11 cellular contexts compared by ENCODE assay signal in the genomic region with DNA sequence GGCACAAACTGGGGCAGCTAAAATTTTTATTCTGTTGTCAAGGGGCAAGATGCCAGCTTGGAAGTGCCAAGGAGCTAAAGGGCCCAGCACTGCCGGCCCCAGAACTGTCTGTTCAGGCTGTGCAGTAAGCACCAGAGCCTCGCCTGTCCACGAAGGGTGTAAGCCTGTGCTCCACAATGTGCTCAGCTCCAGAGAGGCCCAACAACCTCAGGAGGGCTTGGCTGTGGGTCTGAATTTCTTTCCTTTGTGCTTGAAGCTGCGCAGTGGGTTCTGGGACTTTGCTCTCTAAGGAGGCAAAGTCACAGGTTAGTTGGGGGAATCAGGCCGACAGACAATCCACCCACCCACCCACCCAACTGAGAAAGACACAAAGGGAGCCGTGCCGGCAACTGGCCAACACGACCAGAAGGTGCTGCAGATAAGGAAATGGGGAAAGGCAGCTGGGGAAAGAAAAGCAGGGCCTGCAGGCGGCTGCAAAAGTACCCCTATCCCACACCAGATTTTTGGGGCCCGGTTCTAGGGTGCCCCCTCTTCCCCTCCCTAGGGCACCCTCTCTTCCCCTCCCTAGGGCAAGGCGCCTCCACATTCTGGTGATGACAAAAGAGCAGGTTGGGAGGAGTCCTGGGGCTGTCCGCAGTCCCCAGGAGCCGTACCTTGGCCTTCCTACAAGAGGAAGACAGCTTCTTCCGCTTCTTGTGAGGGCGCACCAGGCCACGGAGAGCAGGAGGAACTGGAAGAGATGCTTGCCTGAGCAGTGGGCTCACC. TPM values are rescaled to one million over a fixed set of nuclear protein-coding genes. Genes with fewer than 3 reads are reported as not detected.
DNase-seq lines count a peak whose midpoint lies in the region; ATAC-seq and TF ChIP-seq lines count a peak whose summit lies in the region.
"Had no signal": no experiment of that assay in that cellular context is flagged by ENCODE, and none has a peak within 500 bp of the region (broad histone marks: within the 10 kb centered on the region; RNA-seq: fewer than 3 reads in every experiment).

No MANE protein-coding gene starts in this region.

- H3K9me2 ChIP-seq in PC-3 (replicated peaks; ENCODE audit: low read length): no peaks in the 10 kb centered on the region

- peaks cover 15% of the 10 kb centered on the region; the same call in 1 of the 2 replicates for H3K79me2 ChIP-seq in PC-3 (ENCODE audit: low read length)

- peak overlapping the region in 4 of 6 donors; percentile 41 to 69 (median 63) for H3K27ac Mint-ChIP-seq in immature natural killer cell

- H3K36me3 Mint-ChIP-seq in immature natural killer cell: peaks cover 8 to 36% (median 10%) of the 10 kb centered on the region in 3 donors

- no peaks in the 10 kb centered on the region for H3K27me3 ChIP-seq in PC-3 (ENCODE audit: low read length)

- CTCF ChIA-PET in PC-3 (lab: Charles Lee): interaction anchor here (0.7 to 1.2 kb wide), 3 partner anchors 8 to 325 kb away, joined by 3 to 5 read pairs (median 3); a partner anchor contains a TSS

- H3K27me3 Mint-ChIP-seq in immature natural killer cell (ENCODE audit: low read depth in 3 of 3): peaks cover 0 to 3% (median 0%) of the 10 kb centered on the region in 3 donors

- intact Hi-C loops in PC-3 (cut with micrococcal nuclease): loop anchor here (1.0 to 5.0 kb wide), 2 partner anchors 79 to 325 kb away; no protein-coding TSS in a partner anchor

- no peak overlapping the region for H3K4me3 Mint-ChIP-seq in immature natural killer cell

- H3K9me3 ChIP-seq in PC-3 (ENCODE audit: low read length): no peaks in the 10 kb centered on the region

- H3K9ac ChIP-seq in PC-3 (ENCODE audit: low read length): no peak overlapping the region

- H2AFZ ChIP-seq in PC-3 (ENCODE audit: low read length): no peak overlapping the region

- no peaks in the 10 kb centered on the region for H3K9me3 Mint-ChIP-seq in immature natural killer cell

- no peak overlapping the region for H3K27ac ChIP-seq in PC-3 (ENCODE audit: low read length)
- H3K27ac ChIP-seq: coronary artery had no signal

- no TSS peak for BruUV-seq in PC-3 (replicated peaks; lab: Mats Ljungman, UMichigan)

- peaks cover 16% of the 10 kb centered on the region for H3K4me1 ChIP-seq in PC-3 (ENCODE audit: insufficient read depth, low read length)

- H4K20me1 ChIP-seq in PC-3 (ENCODE audit: low read length): peaks cover 6% of the 10 kb centered on the region; the same call in 1 of the 2 replicates

- ATAC-seq in GM19455 (IDR thresholded peaks at IDR 0.05; ENCODE audit: unreplicated experiment) (peak; percentile 35), PC-3 (peak; percentile 42), HG02884 (IDR thresholded peaks at IDR 0.05; ENCODE audit: unreplicated experiment) (no peak)

- peaks cover 53% of the 10 kb centered on the region for H3K36me3 ChIP-seq in PC-3 (ENCODE audit: low read depth, low read length)

- H3K4me1 Mint-ChIP-seq in immature natural killer cell: peaks cover 3 to 8% of the 10 kb centered on the region in 2 donors

- no peaks in the 10 kb centered on the region for H3F3A ChIP-seq in PC-3 (ENCODE audit: low read length, unreplicated experiment)

- DNase-seq in CD1c-positive myeloid dendritic cell (ENCODE audit: extremely low spot score) (peak; percentile 12), PC-3 (no peak), immature natural killer cell (no peak), NCI-H146 treated with DMSO at 0.1 percent for 48 hours (lab: John Stamatoyannopoulos, UW; ENCODE audit: unreplicated experiment) (no peak), SHP77 (lab: John Stamatoyannopoulos, UW) (no peak)
- no peak for DNase-seq in stimulated activated CD8-positive, alpha-beta memory T cell treated with anti-CD3 and anti-CD28 coated beads, Interleukin-4, amount 100 ng/mL, for 48 hours
- DNase-seq: NCI-H1417 treated with DMSO at 0.1 percent for 48 hours had no signal

- peak; percentile 9 for TF ChIP-seq CTCF in PC-3 (conservative IDR thresholded peaks at IDR 0.05; ENCODE audit: low read depth, low read length)

- POLR2A ChIA-PET in PC-3 (lab: Charles Lee; ENCODE audit: unreplicated experiment): interaction anchor here (0.6 kb wide), 2 partner anchors 42 to 97 kb away, joined by 4 to 5 read pairs; no protein-coding TSS in a partner anchor

- H3K4me2 ChIP-seq in PC-3 (ENCODE audit: low read length): no peak overlapping the region

- no peak overlapping the region for H3K4me3 ChIP-seq in PC-3 (ENCODE audit: low read length)
- H3K4me3 ChIP-seq: coronary artery had no signal

RNA-seq across cellular contexts. Expression of a gene that starts 7.7 kb away (rescaled TPM):
- total RNA-seq in PC-3 (2014; rRNA removed): 93.8 and 119 TPM in 2 replicates
- 10 to 100 TPM; 29.3 to 41.9 (median 33.8) TPM for polyA plus RNA-seq in immature natural killer cell

RNA-seq across cellular contexts. Expression of a gene that starts 16.1 kb away (rescaled TPM):
- 70.6 and 80.0 TPM in 2 replicates for total RNA-seq in PC-3 (2014; rRNA removed)
- 10 to 100 TPM; 50.0 to 79.0 (median 71.6) TPM for polyA plus RNA-seq in immature natural killer cell

RNA-seq across cellular contexts. Expression of a gene that starts 24.8 kb away (rescaled TPM):
- total RNA-seq in PC-3 (2014; rRNA removed): 0.04 TPM in 1 of 2 replicates, not detected in the other
- polyA plus RNA-seq in immature natural killer cell: not detected
- total RNA-seq: Daoy had no signal

RNA-seq across cellular contexts. Expression of a gene that starts 40.5 kb away (rescaled TPM):
- total RNA-seq in PC-3 (2014; rRNA removed): 66.2 and 67.2 TPM in 2 replicates
- polyA plus RNA-seq in immature natural killer cell: 10 to 100 TPM; 24.3 to 44.4 (median 32.8) TPM
